In the genomic region with DNA sequence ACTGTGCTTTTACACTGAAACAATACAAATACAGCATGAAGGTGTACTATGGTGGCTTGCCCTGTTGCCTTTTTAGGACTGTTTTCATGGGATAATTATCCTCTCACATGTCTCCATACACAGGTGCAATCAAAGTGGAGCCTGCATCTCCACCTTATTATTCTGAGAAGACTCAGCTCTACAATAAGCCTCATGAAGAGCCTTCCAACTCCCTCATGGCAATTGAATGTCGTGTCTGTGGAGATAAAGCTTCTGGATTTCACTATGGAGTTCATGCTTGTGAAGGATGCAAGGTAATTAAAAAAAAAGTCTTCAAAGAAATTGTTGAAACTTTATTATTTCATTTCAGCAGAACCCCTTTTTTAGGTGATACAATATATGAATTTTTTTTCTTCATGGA, we compare ENCODE assay signal across 35 cellular contexts.
"Had no signal": no experiment of that assay in that cellular context is flagged by ENCODE, and none has a peak within 500 bp of the region (broad histone marks: within the 10 kb centered on the region; RNA-seq: fewer than 3 reads in every experiment).

No MANE protein-coding gene starts in this region.

- H3K9me3 Mint-ChIP-seq: activated B cell treated with CpG ODN at 0.5 μM for 24 hours; activated CD4-positive, alpha-beta memory T cell treated with anti-CD3 and anti-CD28 coated beads for 36 hours; activated CD4-positive, alpha-beta T cell treated with anti-CD3 and anti-CD28 coated beads, Interleukin-2, amount 10 ng/mL, durations not matched to agents 24 days and 14 days; activated CD8-positive, alpha-beta T cell treated with anti-CD3 and anti-CD28 coated beads for 36 hours; activated naive CD4-positive, alpha-beta T cell treated with anti-CD3 and anti-CD28 coated beads, Interleukin-2, amount 10 ng/mL, durations not matched to agents 7 days and 5 days; activated naive CD4-positive, alpha-beta T cell treated with anti-CD3 and anti-CD28 coated beads, Interleukin-2, amount 50 U/mL, for 24 hours; activated T-cell treated with anti-CD3 and anti-CD28 coated beads, Interleukin-2, amount 50 U/mL, for 4 hours; activated T-cell treated with anti-CD3 and anti-CD28 coated beads, Interleukin-2, amount 50 U/mL, for 72 hours; activated T-helper 1 cell treated with anti-CD3 and anti-CD28 coated beads, Interleukin-12 subunit alpha, Interleukin-12 subunit beta, Interleukin-2, Interleukin-4 antibody, amounts not matched to agents 30 ng/mL and 10 ng/mL and 1 ng/mL, durations not matched to agents 14 hours and 24 hours and 36 hours; activated T-helper 2 cell treated with anti-CD3 and anti-CD28 coated beads, Interferon-gamma antibody, Interleukin-2, Interleukin-4, amounts not matched to agents 10 μg/mL and 5 μg/mL and 100 μg/mL, durations not matched to agents 14 hours and 24 hours and 36 hours; T-helper 2 cell treated with Interferon-gamma antibody and Interleukin-4, amounts not matched to agents 5 μg/mL and 100 μg/mL, for 36 hours had no signal

- H3K36me3 Mint-ChIP-seq: activated CD4-positive, alpha-beta memory T cell treated with anti-CD3 and anti-CD28 coated beads for 36 hours; activated naive CD4-positive, alpha-beta T cell treated with anti-CD3 and anti-CD28 coated beads, Interleukin-2, amount 10 ng/mL, durations not matched to agents 7 days and 5 days; activated naive CD4-positive, alpha-beta T cell treated with anti-CD3 and anti-CD28 coated beads, Interleukin-2, amount 50 U/mL, for 24 hours; activated naive CD8-positive, alpha-beta T cell had no signal

- H3K27ac Mint-ChIP-seq: activated B cell treated with CpG ODN at 0.5 μM for 24 hours; activated CD4-positive, alpha-beta memory T cell treated with anti-CD3 and anti-CD28 coated beads for 36 hours; activated CD4-positive, alpha-beta T cell treated with anti-CD3 and anti-CD28 coated beads, Interleukin-2, amount 10 ng/mL, durations not matched to agents 24 days and 14 days; activated CD8-positive, alpha-beta T cell treated with anti-CD3 and anti-CD28 coated beads for 36 hours; activated naive CD4-positive, alpha-beta T cell treated with anti-CD3 and anti-CD28 coated beads, Interleukin-2, amount 10 ng/mL, durations not matched to agents 7 days and 5 days; activated naive CD4-positive, alpha-beta T cell treated with anti-CD3 and anti-CD28 coated beads, Interleukin-2, amount 50 U/mL, for 24 hours; activated naive CD8-positive, alpha-beta T cell; activated T-cell treated with anti-CD3 and anti-CD28 coated beads, Interleukin-2, amount 50 U/mL, for 72 hours; activated T-helper 1 cell treated with anti-CD3 and anti-CD28 coated beads, Interleukin-12 subunit alpha, Interleukin-12 subunit beta, Interleukin-2, Interleukin-4 antibody, amounts not matched to agents 30 ng/mL and 10 ng/mL and 1 ng/mL, durations not matched to agents 14 hours and 24 hours and 36 hours; activated T-helper 2 cell treated with anti-CD3 and anti-CD28 coated beads, Interferon-gamma antibody, Interleukin-2, Interleukin-4, amounts not matched to agents 10 μg/mL and 5 μg/mL and 100 μg/mL, durations not matched to agents 14 hours and 24 hours and 36 hours; T-helper 2 cell treated with Interferon-gamma antibody and Interleukin-4, amounts not matched to agents 5 μg/mL and 100 μg/mL, for 36 hours had no signal

- H3K9me3 ChIP-seq: adrenal gland, body of pancreas, breast epithelium had no signal

- H3K27me3 Mint-ChIP-seq: activated B cell treated with CpG ODN at 0.5 μM for 24 hours; activated naive CD8-positive, alpha-beta T cell had no signal

- H3K4me3 ChIP-seq: adrenal gland, body of pancreas, breast epithelium had no signal

- H3K4me1 Mint-ChIP-seq: activated CD4-positive, alpha-beta T cell treated with anti-CD3 and anti-CD28 coated beads, Interleukin-2, amount 10 ng/mL, durations not matched to agents 24 days and 14 days; activated naive CD4-positive, alpha-beta T cell treated with anti-CD3 and anti-CD28 coated beads, Interleukin-2, amount 10 ng/mL, durations not matched to agents 7 days and 5 days; activated naive CD4-positive, alpha-beta T cell treated with anti-CD3 and anti-CD28 coated beads, Interleukin-2, amount 50 U/mL, for 24 hours had no signal

- FAIRE-seq: astrocyte, colon, TTC549 had no signal

- DNase-seq: activated B cell treated with CpG ODN at 0.5 μM for 24 hours; activated CD4-positive, alpha-beta memory T cell treated with anti-CD3 and anti-CD28 coated beads for 36 hours; activated CD4-positive, alpha-beta T cell treated with anti-CD3 and anti-CD28 coated beads for 4 hours; activated CD4-positive, alpha-beta T cell treated with anti-CD3 and anti-CD28 coated beads, Interleukin-2, amount 10 ng/mL, durations not matched to agents 24 days and 14 days; activated CD4-positive, alpha-beta T cell treated with anti-CD3 and anti-CD28 coated beads, Interleukin-2, amount 50 U/mL, for 1 hour; activated CD4-positive, alpha-beta T cell treated with anti-CD3 and anti-CD28 coated beads, Interleukin-2, amount 50 U/mL, for 4 hours; activated CD4-positive, CD25-positive, alpha-beta regulatory T cell treated with anti-CD3 and anti-CD28 coated beads, Interleukin-2, amount 50 U/mL, for 72 hours; activated CD8-positive, alpha-beta memory T cell treated with anti-CD3 and anti-CD28 coated beads, Interleukin-2, amount 50 U/mL, for 4 hours; activated CD8-positive, alpha-beta T cell treated with anti-CD3 and anti-CD28 coated beads for 36 hours; activated effector memory CD4-positive, alpha-beta T cell treated with Interleukin-2 at 50 U/mL for 16 hours; activated gamma-delta T cell; activated naive CD4-positive, alpha-beta T cell treated with anti-CD3 and anti-CD28 coated beads, Interleukin-2, amount 10 ng/mL, durations not matched to agents 7 days and 5 days; activated naive CD4-positive, alpha-beta T cell treated with Interleukin-2 at 50 U/mL for 16 hours; activated T-cell treated with anti-CD3 and anti-CD28 coated beads for 4 hours; activated T-cell treated with anti-CD3 and anti-CD28 coated beads, Interleukin-2, amount 50 U/mL, for 1 hour; activated T-cell treated with anti-CD3 and anti-CD28 coated beads, Interleukin-2, amount 50 U/mL, for 4 hours; activated T-cell treated with anti-CD3 and anti-CD28 coated beads, Interleukin-2, amount 50 U/mL, for 72 hours; adrenal gland; amniotic stem cell; aorta; body of pancreas; brain microvascular endothelial cell; central memory CD4-positive, alpha-beta T cell; T-helper 2 cell; T-helper 9 cell had no signal

- ATAC-seq: activated CD8-positive, alpha-beta T cell treated with anti-CD3 and anti-CD28 coated beads for 36 hours; activated T-cell treated with anti-CD3 and anti-CD28 coated beads, Interleukin-2, amount 50 U/mL, for 4 hours; activated T-cell treated with anti-CD3 and anti-CD28 coated beads, Interleukin-2, amount 50 U/mL, for 72 hours; body of pancreas had no signal

- H3K27me3 ChIP-seq: adrenal gland, body of pancreas, brain microvascular endothelial cell, breast epithelium had no signal

- H3K27ac ChIP-seq: adrenal gland, body of pancreas, brain microvascular endothelial cell, breast epithelium, VCaP had no signal

- H3K4me1 ChIP-seq: adrenal gland, body of pancreas, breast epithelium had no signal

- H3K4me3 Mint-ChIP-seq: activated B cell treated with CpG ODN at 0.5 μM for 24 hours; activated CD4-positive, alpha-beta memory T cell treated with anti-CD3 and anti-CD28 coated beads for 36 hours; activated CD4-positive, alpha-beta T cell treated with anti-CD3 and anti-CD28 coated beads, Interleukin-2, amount 10 ng/mL, durations not matched to agents 24 days and 14 days; activated CD8-positive, alpha-beta T cell treated with anti-CD3 and anti-CD28 coated beads for 36 hours; activated naive CD4-positive, alpha-beta T cell treated with anti-CD3 and anti-CD28 coated beads, Interleukin-2, amount 10 ng/mL, durations not matched to agents 7 days and 5 days; activated naive CD4-positive, alpha-beta T cell treated with anti-CD3 and anti-CD28 coated beads, Interleukin-2, amount 50 U/mL, for 24 hours; activated naive CD8-positive, alpha-beta T cell; activated T-cell treated with anti-CD3 and anti-CD28 coated beads, Interleukin-2, amount 50 U/mL, for 4 hours; activated T-cell treated with anti-CD3 and anti-CD28 coated beads, Interleukin-2, amount 50 U/mL, for 72 hours; activated T-helper 1 cell treated with anti-CD3 and anti-CD28 coated beads, Interleukin-12 subunit alpha, Interleukin-12 subunit beta, Interleukin-2, Interleukin-4 antibody, amounts not matched to agents 30 ng/mL and 10 ng/mL and 1 ng/mL, durations not matched to agents 14 hours and 24 hours and 36 hours; T-helper 2 cell treated with Interferon-gamma antibody and Interleukin-4, amounts not matched to agents 5 μg/mL and 100 μg/mL, for 36 hours had no signal

- H3K36me3 ChIP-seq: adrenal gland, brain microvascular endothelial cell, breast epithelium had no signal
